Comparison of ENCODE assay signal across 13 cellular contexts in genomic region chr13:40777957-40778235, GRCh38. TPM values are rescaled to one million over a fixed set of nuclear protein-coding genes. Genes with fewer than 3 reads are reported as not detected.
DNase-seq lines count a peak whose midpoint lies in the region; ATAC-seq, FAIRE-seq and TF ChIP-seq lines count a peak whose summit lies in the region.
"Had no signal": no experiment of that assay in that cellular context is flagged by ENCODE, and none has a peak within 500 bp of the region (broad histone marks: within the 10 kb centered on the region; RNA-seq: fewer than 3 reads in every experiment).

No MANE protein-coding gene starts in this region.

- peaks cover 30% of the 10 kb centered on the region for H3K4me1 ChIP-seq in CD4-positive, alpha-beta memory T cell (ENCODE audit: insufficient read depth, low read length)
- peaks cover 5% of the 10 kb centered on the region for H3K4me1 ChIP-seq in IMR-90 (ENCODE audit: control insufficient read depth, insufficient read depth, low read length)
- H3K4me1 ChIP-seq: testis had no signal

- H3K14ac ChIP-seq in IMR-90 (replicated peaks; ENCODE audit: low read depth, low read length) = no peak overlapping the region

- H2BK120ac ChIP-seq in IMR-90 (ENCODE audit: low read depth, low read length) = peak overlapping the region; percentile 44; the same call in 1 of the 2 replicates

- WGBS in IMR-90 (ENCODE audit: extremely low coverage in 2 of 2, insufficient read length in 1 of 2), 2 experiments = 50% methylated on average over 1 of the region's 2 CpGs; no CpG with 5 or more reads in 1 of the 2 experiments

- TF ChIP-seq RAD21 in IMR-90 (IDR thresholded peaks at IDR 0.05; ENCODE audit: low read length) = no peak

- dilution Hi-C loops in IMR-90 (cut with HindIII; ENCODE audit: low sequenced_read_pairs, unreplicated experiment) = no loop called here

- peak overlapping the region; percentile 17; the same call in 1 of the 3 replicates for H2BK15ac ChIP-seq in IMR-90 (ENCODE audit: low read depth, low read length)

- no peaks in the 10 kb centered on the region for H3K9me3 Mint-ChIP-seq in CD4-positive, alpha-beta memory T cell
- no peaks in the 10 kb centered on the region for H3K9me3 Mint-ChIP-seq in activated naive CD8-positive, alpha-beta T cell treated with anti-CD3 and anti-CD28 coated beads, Interleukin-2, amount 10 ng/mL, durations not matched to agents 7 days and 5 days
- H3K9me3 Mint-ChIP-seq in naive thymus-derived CD8-positive, alpha-beta T cell = no peaks in the 10 kb centered on the region
- H3K9me3 Mint-ChIP-seq: nephron had no signal

- no TSS peak for BruUV-seq in IMR-90 (replicated peaks; lab: Mats Ljungman, UMichigan)

- no peak overlapping the region for H2AK5ac ChIP-seq in IMR-90 (ENCODE audit: low read depth, low read length)

- H3K4ac ChIP-seq in IMR-90 (ENCODE audit: low read depth, low read length) = peak overlapping the region; percentile 42; the same call in 1 of the 2 replicates

- TF ChIP-seq CTCF in IMR-90 (conservative IDR thresholded peaks at IDR 0.05; ENCODE audit: low read depth, low read length) = no peak

- no peak overlapping the region for H2AFZ ChIP-seq in IMR-90 (replicated peaks; ENCODE audit: low read length, poor library complexity)

- CTCF ChIA-PET in CD4-positive, alpha-beta memory T cell (lab: Charles Lee; ENCODE audit: partially characterized antibody) = interaction anchor here (0.7 to 4.5 kb wide), 34 partner anchors 10 to 1102 kb away, joined by 3 to 40 read pairs (median 4); partner anchors contain the start of gene SLC25A15
- CTCF ChIA-PET in IMR-90 (lab: Yijun Ruan, JAX) = interaction anchor here (1.2 to 2.5 kb wide), 4 partner anchors 10 to 95 kb away, joined by 4 to 12 read pairs (median 6); no protein-coding TSS in a partner anchor

- no peak for DNase-seq in CD4-positive, alpha-beta memory T cell
- DNase-seq in IMR-90 = no peak
- no peak for DNase-seq in activated naive CD8-positive, alpha-beta T cell treated with anti-CD3 and anti-CD28 coated beads, Interleukin-2, amount 10 ng/mL, durations not matched to agents 7 days and 5 days
- DNase-seq in naive thymus-derived CD8-positive, alpha-beta T cell = no peak
- DNase-seq in cardiac septum (ENCODE audit: low spot score) = no peak
- no peak for DNase-seq in frontal cortex (ENCODE audit: low spot score in 2 of 2)
- no peak for DNase-seq in GM19238 (ENCODE audit: insufficient read length, low spot score)
- DNase-seq: activated CD8-positive, alpha-beta memory T cell treated with anti-CD3 and anti-CD28 coated beads for 24 hours; aorta; MG63; testis had no signal

- ATAC-seq in IMR-90 (ENCODE audit: low read depth) (no peak; the same call in 1 of the 2 replicates), HG03520 (IDR thresholded peaks at IDR 0.05; ENCODE audit: unreplicated experiment) (no peak)
- ATAC-seq in activated naive CD8-positive, alpha-beta T cell treated with anti-CD3 and anti-CD28 coated beads, Interleukin-2, amount 10 ng/mL, durations not matched to agents 7 days and 5 days (ENCODE audit: low read depth) = no peak
- ATAC-seq in naive thymus-derived CD8-positive, alpha-beta T cell = no peak

- no peaks in the 10 kb centered on the region for H3K9me3 ChIP-seq in CD4-positive, alpha-beta memory T cell (ENCODE audit: control insufficient read depth in 1 of 2, low read length in 2 of 2)
- H3K9me3 ChIP-seq in IMR-90 (ENCODE audit: control insufficient read depth, insufficient read depth, low read length) = no peaks in the 10 kb centered on the region
- H3K9me3 ChIP-seq: MG63, testis had no signal

- H3K27ac Mint-ChIP-seq in CD4-positive, alpha-beta memory T cell = peak overlapping the region; percentile 93 to 100 (median 99)
- H3K27ac Mint-ChIP-seq in activated naive CD8-positive, alpha-beta T cell treated with anti-CD3 and anti-CD28 coated beads, Interleukin-2, amount 10 ng/mL, durations not matched to agents 7 days and 5 days = peak overlapping the region; percentile 100
- H3K27ac Mint-ChIP-seq in naive thymus-derived CD8-positive, alpha-beta T cell = peak overlapping the region; percentile 87 to 99 (median 97)
- H3K27ac Mint-ChIP-seq: nephron had no signal

- peak overlapping the region in 7 of 8 donors; percentile 7 to 92 (median 88) for H3K4me3 Mint-ChIP-seq in CD4-positive, alpha-beta memory T cell
- no peak overlapping the region for H3K4me3 Mint-ChIP-seq in activated naive CD8-positive, alpha-beta T cell treated with anti-CD3 and anti-CD28 coated beads, Interleukin-2, amount 10 ng/mL, durations not matched to agents 7 days and 5 days
- peak overlapping the region in 8 of 10 donors; percentile 29 to 88 (median 78) for H3K4me3 Mint-ChIP-seq in naive thymus-derived CD8-positive, alpha-beta T cell

- H3K36me3 Mint-ChIP-seq in CD4-positive, alpha-beta memory T cell = no peaks in the 10 kb centered on the region
- no peaks in the 10 kb centered on the region for H3K36me3 Mint-ChIP-seq in activated naive CD8-positive, alpha-beta T cell treated with anti-CD3 and anti-CD28 coated beads, Interleukin-2, amount 10 ng/mL, durations not matched to agents 7 days and 5 days
- H3K36me3 Mint-ChIP-seq in naive thymus-derived CD8-positive, alpha-beta T cell = no peaks in the 10 kb centered on the region

- H3K9ac ChIP-seq in IMR-90 (ENCODE audit: low read depth, low read length) = no peak overlapping the region

- H4K5ac ChIP-seq in IMR-90 (ENCODE audit: low read depth, low read length) = no peak overlapping the region

- H3K4me1 Mint-ChIP-seq in CD4-positive, alpha-beta memory T cell = peaks cover 19 to 34% (median 22%) of the 10 kb centered on the region in 4 donors
- H3K4me1 Mint-ChIP-seq in activated naive CD8-positive, alpha-beta T cell treated with anti-CD3 and anti-CD28 coated beads, Interleukin-2, amount 10 ng/mL, durations not matched to agents 7 days and 5 days = peaks cover 30% of the 10 kb centered on the region
- peaks cover 18 to 39% (median 35%) of the 10 kb centered on the region in 4 donors for H3K4me1 Mint-ChIP-seq in naive thymus-derived CD8-positive, alpha-beta T cell
- H3K4me1 Mint-ChIP-seq: nephron had no signal

- no peaks in the 10 kb centered on the region for H3K27me3 Mint-ChIP-seq in CD4-positive, alpha-beta memory T cell
- H3K27me3 Mint-ChIP-seq in activated naive CD8-positive, alpha-beta T cell treated with anti-CD3 and anti-CD28 coated beads, Interleukin-2, amount 10 ng/mL, durations not matched to agents 7 days and 5 days = no peaks in the 10 kb centered on the region
- H3K27me3 Mint-ChIP-seq in naive thymus-derived CD8-positive, alpha-beta T cell = no peaks in the 10 kb centered on the region

- H3K36me3 ChIP-seq in CD4-positive, alpha-beta memory T cell (ENCODE audit: insufficient read depth, low read length) = no peaks in the 10 kb centered on the region
- H3K36me3 ChIP-seq in IMR-90 (ENCODE audit: control insufficient read depth, insufficient read depth, low read length) = no peaks in the 10 kb centered on the region
- H3K36me3 ChIP-seq: MG63 had no signal

- in situ Hi-C loops in IMR-90 (cut with MboI; ENCODE audit: low sequenced_read_pairs) = no loop called here

- H2BK5ac ChIP-seq in IMR-90 (ENCODE audit: low read depth, low read length, poor library complexity, severe bottlenecking) = no peak overlapping the region

- peak overlapping the region; percentile 72 for H3K27ac ChIP-seq in CD4-positive, alpha-beta memory T cell (ENCODE audit: low read depth, low read length)
- no peak overlapping the region for H3K27ac ChIP-seq in IMR-90 (ENCODE audit: insufficient read depth, low read length)
- H3K27ac ChIP-seq: testis had no signal

- no peak overlapping the region for H2AK9ac ChIP-seq in IMR-90 (replicated peaks; ENCODE audit: low read depth, low read length, poor library complexity)

- POLR2A ChIA-PET in CD4-positive, alpha-beta memory T cell (lab: Charles Lee; ENCODE audit: partially characterized antibody) = interaction anchor here (0.6 to 3.8 kb wide), 9 partner anchors 11 to 709 kb away, joined by 3 to 34 read pairs (median 4); partner anchors contain the start of genes FOXO1 and SLC25A15
- POLR2A ChIA-PET in IMR-90 (lab: Charles Lee; ENCODE audit: unreplicated experiment) = interaction anchor here (0.6 kb wide), 1 partner anchor 593 kb away, joined by 3 read pairs; no protein-coding TSS in a partner anchor
- POLR2A ChIA-PET in activated naive CD8-positive, alpha-beta T cell treated with anti-CD3 and anti-CD28 coated beads, Interleukin-2, amount 10 ng/mL, durations not matched to agents 7 days and 5 days (lab: Charles Lee) = interaction anchor here (0.9 kb wide), 1 partner anchor 9 kb away, joined by 4 read pairs; no protein-coding TSS in a partner anchor
- POLR2A ChIA-PET in naive thymus-derived CD8-positive, alpha-beta T cell (lab: Charles Lee) = interaction anchor here (1.4 to 2.6 kb wide), 3 partner anchors 8 to 143 kb away, joined by 3 to 25 read pairs (median 6); partner anchors contain the start of gene SLC25A15

- H3K4me2 ChIP-seq in IMR-90 (ENCODE audit: low read depth, low read length) = no peak overlapping the region

- H3K23ac ChIP-seq in IMR-90 (ENCODE audit: low read depth, low read length) = no peak overlapping the region

- no peaks in the 10 kb centered on the region for H4K20me1 ChIP-seq in IMR-90 (ENCODE audit: insufficient read depth, low read length)

- peak overlapping the region; percentile 36; the same call in 1 of the 2 replicates for H4K91ac ChIP-seq in IMR-90 (ENCODE audit: insufficient read depth, low read depth, low read length)

- H3K56ac ChIP-seq in IMR-90 (ENCODE audit: extremely low read depth, insufficient read depth, low read length) = no peak overlapping the region

- H3K18ac ChIP-seq in IMR-90 (ENCODE audit: low read depth, low read length) = no peak overlapping the region

- TF ChIP-seq POLR2A in IMR-90 (IDR thresholded peaks at IDR 0.05; ENCODE audit: low read depth, low read length) = no peak

- no peak overlapping the region for H3K4me3 ChIP-seq in CD4-positive, alpha-beta memory T cell (ENCODE audit: low read length in 2 of 2)
- H3K4me3 ChIP-seq in IMR-90 (ENCODE audit: insufficient read depth, low read depth, low read length) = no peak overlapping the region
- H3K4me3 ChIP-seq: testis had no signal

- no peaks in the 10 kb centered on the region for H3K27me3 ChIP-seq in CD4-positive, alpha-beta memory T cell (ENCODE audit: insufficient read depth, low read length)
- H3K27me3 ChIP-seq in IMR-90 (ENCODE audit: control insufficient read depth, insufficient read depth, low read length) = no peaks in the 10 kb centered on the region
- H3K27me3 ChIP-seq: MG63, testis had no signal

- intact Hi-C loops in CD4-positive, alpha-beta memory T cell (cut with micrococcal nuclease) = loop anchor here (1.0 to 10.0 kb wide), 15 partner anchors 11 to 1743 kb away; partner anchors contain the start of genes KBTBD6, NHLRC3, PROSER1 and SLC25A15
- intact Hi-C loops in IMR-90 (cut with micrococcal nuclease) (loop anchor here (2.0 to 10.0 kb wide), 3 partner anchors 277 to 1093 kb away; no protein-coding TSS in a partner anchor), cardiac septum (cut with DNase I) (no loop called here)

- 0 out of 2 replicates have a peak overlapping the region, but pooled peaks have one; percentile 16 for H2BK20ac ChIP-seq in IMR-90 (ENCODE audit: low read depth, low read length)

- peaks cover 16% of the 10 kb centered on the region for H3K9me1 ChIP-seq in IMR-90 (ENCODE audit: insufficient read depth, low read length)

- no peak for FAIRE-seq in frontal cortex (lab: Jason Lieb, UNC)

- peak overlapping the region in 1 of 2 experiments; percentile 11; a peak in 1 of 4 replicates for H4K8ac ChIP-seq in IMR-90 (ENCODE audit: low read depth in 2 of 2, low read length in 2 of 2)

- H3K79me1 ChIP-seq in IMR-90 (ENCODE audit: low read depth in 1 of 2, low read length in 2 of 2) = no peaks in the 10 kb centered on the region

RNA-seq across cellular contexts. Expression of gene MRPS31, which starts 6.9 kb away (rescaled TPM):
- total RNA-seq in CD4-positive, alpha-beta memory T cell = 10 to 100 TPM; 37.7 to 39.5 TPM
- polyA plus RNA-seq in CD4-positive, alpha-beta memory T cell = 10 to 100 TPM; 48.2 to 58.5 TPM
- 9.3 and 15.3 TPM in 2 replicates for total RNA-seq in IMR-90 (2012; rRNA removed)
- 14.8 and 15.0 TPM in 2 replicates for polyA plus RNA-seq in IMR-90 (2012; rRNA removed)
- 2.3 and 4.2 TPM in 2 replicates for polyA plus RNA-seq in IMR-90 (2012; cell fraction: cytosol; rRNA removed)
- polyA plus RNA-seq in IMR-90 (2012; cell fraction: nucleus; rRNA removed; ENCODE audit: low replicate concordance) = 2.4 and 16.6 TPM in 2 replicates
- 10 to 100 TPM; 35.7 to 36.9 TPM for total RNA-seq in activated naive CD8-positive, alpha-beta T cell treated with anti-CD3 and anti-CD28 coated beads, Interleukin-2, amount 10 ng/mL, durations not matched to agents 7 days and 5 days
- 10 to 100 TPM; 40.0 to 41.2 TPM for total RNA-seq in naive thymus-derived CD8-positive, alpha-beta T cell
- 10 to 100 TPM; 48.8 to 60.2 (median 57.8) TPM for polyA plus RNA-seq in naive thymus-derived CD8-positive, alpha-beta T cell
- 22.5 TPM for total RNA-seq in cardiac septum
- total RNA-seq in frontal cortex = 24.5 TPM

RNA-seq across cellular contexts. Expression of gene SLC25A15, which starts 11.5 kb away (rescaled TPM):
- total RNA-seq in CD4-positive, alpha-beta memory T cell = 1 to 10 TPM; 7.9 to 8.5 TPM
- 1 to 10 TPM; 4.2 to 5.0 TPM for polyA plus RNA-seq in CD4-positive, alpha-beta memory T cell
- total RNA-seq in IMR-90 (2012; rRNA removed) (13.3 and 16.1 TPM in 2 replicates), cardiac septum (4.4 TPM), frontal cortex (22.4 TPM)
- 5.2 and 5.4 TPM in 2 replicates for polyA plus RNA-seq in IMR-90 (2012; rRNA removed)
- polyA plus RNA-seq in IMR-90 (2012; cell fraction: cytosol; rRNA removed) = 3.6 and 4.7 TPM in 2 replicates
- polyA plus RNA-seq in IMR-90 (2012; cell fraction: nucleus; rRNA removed; ENCODE audit: low replicate concordance) = 2.5 TPM in 2 replicates
- 10 to 100 TPM; 12.3 to 12.5 TPM for total RNA-seq in activated naive CD8-positive, alpha-beta T cell treated with anti-CD3 and anti-CD28 coated beads, Interleukin-2, amount 10 ng/mL, durations not matched to agents 7 days and 5 days
- 10 to 100 TPM; 11.4 to 13.1 TPM for total RNA-seq in naive thymus-derived CD8-positive, alpha-beta T cell
- polyA plus RNA-seq in naive thymus-derived CD8-positive, alpha-beta T cell = 10 to 100 TPM in 2 of 3 donors, 1 to 10 TPM in 1; 5.3 to 12.1 (median 10.2) TPM
